In genomic region chr20:32364554-32365208, GRCh38 we compare ENCODE assay signal across 13 cellular contexts. TPM values are rescaled to one million over a fixed set of nuclear protein-coding genes. Genes with fewer than 3 reads are reported as not detected.
DNase-seq lines count a peak whose midpoint lies in the region; ATAC-seq lines count a peak whose summit lies in the region.
"Had no signal": no experiment of that assay in that cellular context is flagged by ENCODE, and none has a peak within 500 bp of the region (broad histone marks: within the 10 kb centered on the region; RNA-seq: fewer than 3 reads in every experiment).

No MANE protein-coding gene starts in this region.

- H3K18ac ChIP-seq in neuronal stem cell (ENCODE audit: low read length), result no peak overlapping the region

- H4K91ac ChIP-seq in neuronal stem cell (ENCODE audit: low read depth, low read length, poor library complexity), result no peak overlapping the region

- H3K23ac ChIP-seq in neuronal stem cell (ENCODE audit: low read depth, low read length, poor library complexity), result no peak overlapping the region

- in situ Hi-C loops in G401 (cut with HindIII; ENCODE audit: low sequenced_read_pairs), result no loop called here

- no peak overlapping the region for H3K14ac ChIP-seq in neuronal stem cell (ENCODE audit: low read length)

- POLR2A ChIA-PET in naive thymus-derived CD8-positive, alpha-beta T cell (lab: Charles Lee), result interaction anchor here (0.9 to 1.5 kb wide), 2 partner anchors 16 to 146 kb away, joined by 3 read pairs; no protein-coding TSS in a partner anchor

- H2BK15ac ChIP-seq in neuronal stem cell (ENCODE audit: low read length), result no peak overlapping the region

- no peak for ATAC-seq in T-helper 17 cell
- ATAC-seq in naive thymus-derived CD8-positive, alpha-beta T cell, result no peak

- no peaks in the 10 kb centered on the region for H3K27me3 ChIP-seq in neuronal stem cell (ENCODE audit: control insufficient read depth in 3 of 3, insufficient read depth in 3 of 3, low read depth in 1 of 3, low read length in 3 of 3)
- H3K27me3 ChIP-seq: SJSA1 had no signal

- H3K36me3 Mint-ChIP-seq in activated CD4-positive, alpha-beta T cell treated with anti-CD3 and anti-CD28 coated beads, Interleukin-2, amount 10 ng/mL, durations not matched to agents 24 days and 14 days (ENCODE audit: low read depth), result peaks cover 44% of the 10 kb centered on the region
- H3K36me3 Mint-ChIP-seq in T-helper 17 cell (ENCODE audit: low read depth), result peaks cover 2% of the 10 kb centered on the region
- H3K36me3 Mint-ChIP-seq in naive thymus-derived CD8-positive, alpha-beta T cell, result peaks cover 0 to 29% (median 0%) of the 10 kb centered on the region in 3 donors
- H3K36me3 Mint-ChIP-seq: naive B cell had no signal

- no peak overlapping the region for H2AFZ ChIP-seq in neuronal stem cell (ENCODE audit: low read length)

- H3K9me3 Mint-ChIP-seq in activated CD4-positive, alpha-beta T cell treated with anti-CD3 and anti-CD28 coated beads, Interleukin-2, amount 10 ng/mL, durations not matched to agents 24 days and 14 days, result no peaks in the 10 kb centered on the region
- no peaks in the 10 kb centered on the region for H3K9me3 Mint-ChIP-seq in naive thymus-derived CD8-positive, alpha-beta T cell
- H3K9me3 Mint-ChIP-seq: naive B cell had no signal

- H2AK5ac ChIP-seq in neuronal stem cell (ENCODE audit: low read depth, low read length), result no peak overlapping the region

- peak overlapping the region; percentile 1 for H3K4me3 Mint-ChIP-seq in activated CD4-positive, alpha-beta T cell treated with anti-CD3 and anti-CD28 coated beads, Interleukin-2, amount 10 ng/mL, durations not matched to agents 24 days and 14 days
- H3K4me3 Mint-ChIP-seq in T-helper 17 cell, result peak overlapping the region; percentile 82
- peak overlapping the region in 9 of 10 donors; percentile 3 to 95 (median 23) for H3K4me3 Mint-ChIP-seq in naive thymus-derived CD8-positive, alpha-beta T cell

- H3K9ac ChIP-seq in neuronal stem cell (ENCODE audit: low read depth, low read length, poor library complexity), result no peak overlapping the region

- H3K4ac ChIP-seq in neuronal stem cell (ENCODE audit: low read length), result no peak overlapping the region

- peaks cover 8% of the 10 kb centered on the region for H3K79me1 ChIP-seq in neuronal stem cell (ENCODE audit: low read depth, low read length)

- H3K4me1 ChIP-seq in neuronal stem cell (ENCODE audit: control insufficient read depth in 2 of 2, insufficient read depth in 1 of 2, low read depth in 1 of 2, low read length in 2 of 2), result peaks cover 11 to 23% of the 10 kb centered on the region in 2 donors

- H4K8ac ChIP-seq in neuronal stem cell (ENCODE audit: low read depth, low read length), result no peak overlapping the region

- no peak for DNase-seq in activated CD4-positive, alpha-beta T cell treated with anti-CD3 and anti-CD28 coated beads, Interleukin-2, amount 10 ng/mL, durations not matched to agents 24 days and 14 days
- no peak for DNase-seq in activated CD4-positive, alpha-beta T cell treated with anti-CD3 and anti-CD28 coated beads, Interleukin-2, amount 50 U/mL, for 4 hours
- DNase-seq in G401 (ENCODE audit: low spot score) (peak; percentile 40), T-helper 17 cell (no peak), OCI-M1 (lab: John Stamatoyannopoulos, UW) (no peak), neuronal stem cell (ENCODE audit: low spot score) (no peak), HuH-7.5 (ENCODE audit: low spot score) (no peak)
- DNase-seq in naive thymus-derived CD8-positive, alpha-beta T cell, result no peak
- DNase-seq: cerebellar nuclear complex, MM.1S, naive B cell, NCI-H2029 treated with DMSO at 0.1 percent for 48 hours had no signal

- H3K27me3 Mint-ChIP-seq in activated CD4-positive, alpha-beta T cell treated with anti-CD3 and anti-CD28 coated beads, Interleukin-2, amount 10 ng/mL, durations not matched to agents 24 days and 14 days, result no peaks in the 10 kb centered on the region
- H3K27me3 Mint-ChIP-seq in T-helper 17 cell, result no peaks in the 10 kb centered on the region
- H3K27me3 Mint-ChIP-seq in naive thymus-derived CD8-positive, alpha-beta T cell, result no peaks in the 10 kb centered on the region
- H3K27me3 Mint-ChIP-seq: naive B cell had no signal

- no peaks in the 10 kb centered on the region for H3K9me3 ChIP-seq in T-helper 17 cell (ENCODE audit: control insufficient read depth, low read length, poor library complexity, severe bottlenecking)
- no peaks in the 10 kb centered on the region for H3K9me3 ChIP-seq in neuronal stem cell (replicated peaks in 1 of 2; ENCODE audit: control insufficient read depth in 2 of 2, insufficient read depth in 1 of 2, low read depth in 1 of 2, low read length in 2 of 2)
- H3K9me3 ChIP-seq: SJSA1 had no signal

- no peak overlapping the region for H2BK12ac ChIP-seq in neuronal stem cell (ENCODE audit: low read length)

- WGBS in neuronal stem cell (ENCODE audit: extremely low coverage in 2 of 2, insufficient read length in 2 of 2, insufficient replicate concordance in 1 of 2), 2 donors, result no CpG with 5 or more reads among the region's 7 CpGs

- H3K27ac ChIP-seq in neuronal stem cell (replicated peaks; ENCODE audit: low read length), result no peak overlapping the region
- H3K27ac ChIP-seq: SJSA1 had no signal

- H2BK5ac ChIP-seq in neuronal stem cell (ENCODE audit: low read length), result no peak overlapping the region

- H3K4me3 ChIP-seq in neuronal stem cell (ENCODE audit: low read length in 2 of 2), result no peak overlapping the region
- H3K4me3 ChIP-seq: SJSA1 had no signal

- H2BK120ac ChIP-seq in neuronal stem cell (ENCODE audit: low read depth, low read length), result no peak overlapping the region

- peak overlapping the region; percentile 1 for H3K27ac Mint-ChIP-seq in activated CD4-positive, alpha-beta T cell treated with anti-CD3 and anti-CD28 coated beads, Interleukin-2, amount 10 ng/mL, durations not matched to agents 24 days and 14 days
- peak overlapping the region; percentile 97 for H3K27ac Mint-ChIP-seq in T-helper 17 cell
- H3K27ac Mint-ChIP-seq in naive thymus-derived CD8-positive, alpha-beta T cell, result peak overlapping the region in 9 of 10 donors; percentile 4 to 89 (median 45)

- peaks cover 2 to 51% of the 10 kb centered on the region in 2 donors for H3K36me3 ChIP-seq in neuronal stem cell (replicated peaks in 1 of 2; ENCODE audit: control insufficient read depth in 2 of 2, insufficient read depth in 2 of 2, low read length in 2 of 2)

- no peak overlapping the region for H3K4me2 ChIP-seq in neuronal stem cell (ENCODE audit: insufficient read depth, low read length, poor library complexity, severe bottlenecking)

- intact Hi-C loops in activated CD4-positive, alpha-beta T cell treated with anti-CD3 and anti-CD28 coated beads, Interleukin-2, amount 10 ng/mL, durations not matched to agents 24 days and 14 days (cut with micrococcal nuclease), result loop anchor here (5.0 kb wide), 2 partner anchors 32 to 38 kb away; no protein-coding TSS in a partner anchor

- peaks cover 71% of the 10 kb centered on the region for H3K4me1 Mint-ChIP-seq in activated CD4-positive, alpha-beta T cell treated with anti-CD3 and anti-CD28 coated beads, Interleukin-2, amount 10 ng/mL, durations not matched to agents 24 days and 14 days
- peaks cover 74% of the 10 kb centered on the region for H3K4me1 Mint-ChIP-seq in T-helper 17 cell
- H3K4me1 Mint-ChIP-seq in naive thymus-derived CD8-positive, alpha-beta T cell, result peaks cover 45 to 91% (median 86%) of the 10 kb centered on the region in 4 donors

RNA-seq across cellular contexts. Expression of gene ASXL1, which starts 6.5 kb away (rescaled TPM):
- 126 and 142 TPM in 2 replicates for total RNA-seq in activated CD4-positive, alpha-beta T cell treated with anti-CD3 and anti-CD28 coated beads, Interleukin-2, amount 10 ng/mL, durations not matched to agents 24 days and 14 days
- total RNA-seq in G401 (2014; rRNA removed; shearing (Covaris generic)), result 21.0 and 31.0 TPM in 2 replicates
- total RNA-seq in T-helper 17 cell, result 100 to 1,000 TPM; 198 to 207 TPM
- total RNA-seq in naive thymus-derived CD8-positive, alpha-beta T cell, result 100 to 1,000 TPM; 147 to 149 TPM
- polyA plus RNA-seq in naive thymus-derived CD8-positive, alpha-beta T cell, result 10 to 100 TPM; 15.2 to 20.1 (median 18.4) TPM
- 48.1 TPM for polyA plus RNA-seq in neuronal stem cell (2013, experiment 1 of 2)
- polyA plus RNA-seq in neuronal stem cell (2013, experiment 2 of 2), result 48.3 TPM

Comparison
In these comparisons a context has a peak if more than half of its experiments do, and no peak if none do; other contexts are left out.
1. H3K27ac Mint-ChIP-seq: peak in every context shown above with its lines; median percentile 97 in T-helper 17 cell; 45 in naive thymus-derived CD8-positive, alpha-beta T cell; 1 in activated CD4-positive, alpha-beta T cell treated with anti-CD3 and anti-CD28 coated beads, Interleukin-2, amount 10 ng/mL, durations not matched to agents 24 days and 14 days.
2. H3K4me3 Mint-ChIP-seq: peak in every context shown above with its lines; median percentile 82 in T-helper 17 cell; 23 in naive thymus-derived CD8-positive, alpha-beta T cell; 1 in activated CD4-positive, alpha-beta T cell treated with anti-CD3 and anti-CD28 coated beads, Interleukin-2, amount 10 ng/mL, durations not matched to agents 24 days and 14 days.